ENCODE assay signal across 21 cellular contexts in the genomic region with DNA sequence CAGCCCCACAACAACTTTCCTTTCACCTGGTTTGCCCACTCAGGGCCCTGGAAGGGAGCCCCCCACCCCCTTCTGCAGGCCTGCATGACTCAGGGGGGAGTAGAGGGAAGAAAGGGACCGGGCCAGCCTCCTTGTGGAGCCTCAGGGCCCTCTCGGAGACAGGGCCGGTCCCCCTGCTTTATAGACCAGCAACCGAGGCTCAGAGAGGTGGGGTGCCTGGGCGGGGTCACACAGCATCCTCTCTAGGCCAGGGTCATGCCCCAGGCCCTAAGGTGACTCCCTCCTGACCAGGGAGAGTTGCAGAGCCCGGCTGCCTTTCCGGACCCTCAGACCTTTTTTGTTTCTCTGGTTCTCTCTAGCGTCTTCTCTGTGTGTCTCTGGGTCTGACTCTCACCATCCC.
DNase-seq lines count a peak whose midpoint lies in the region; TF ChIP-seq lines count a peak whose summit lies in the region.
"Had no signal": no experiment of that assay in that cellular context is flagged by ENCODE, and none has a peak within 500 bp of the region (broad histone marks: within the 10 kb centered on the region; RNA-seq: fewer than 3 reads in every experiment).

No MANE protein-coding gene starts in this region.

- no peak overlapping the region for H3K4me3 ChIP-seq in left ventricle myocardium inferior
- H3K4me3 ChIP-seq: BLaER1, GM23338, MG63 had no signal

- H3K4me1 ChIP-seq in left ventricle myocardium inferior: no peaks in the 10 kb centered on the region

- intact Hi-C loops in cardiac septum (cut with DNase I) (no loop called here), left ventricle myocardium inferior (cut with micrococcal nuclease) (no loop called here), posterior vena cava (cut with DNase I) (no loop called here)

- no peak overlapping the region for H3K27ac ChIP-seq in left ventricle myocardium inferior (replicated peaks)
- H3K27ac ChIP-seq: BLaER1 had no signal

- H3K9me3 ChIP-seq in left ventricle myocardium inferior (replicated peaks): no peaks in the 10 kb centered on the region
- H3K9me3 ChIP-seq: BLaER1, MG63 had no signal

- in situ Hi-C loops in GM13976 (cut with MboI; ENCODE audit: low sequenced_read_pairs, unreplicated experiment): no loop called here

- H3K27me3 ChIP-seq in left ventricle myocardium inferior (ENCODE audit: low read depth): peaks cover 39% of the 10 kb centered on the region
- H3K27me3 ChIP-seq: BLaER1, MG63 had no signal

- DNase-seq in cardiac septum (ENCODE audit: low spot score): peak; percentile 60
- no peak for DNase-seq in left ventricle myocardium inferior
- DNase-seq in islet precursor cell: peak; percentile 32
- DNase-seq in posterior vena cava (ENCODE audit: low spot score): peak; percentile 70
- no peak for DNase-seq in GM13976 (ENCODE audit: low spot score)
- DNase-seq in NCI-H2171 (lab: John Stamatoyannopoulos, UW): no peak
- no peak for DNase-seq in NCI-H774 (lab: John Stamatoyannopoulos, UW)
- DNase-seq: CD4-positive, CD25-positive, alpha-beta regulatory T cell; DMS153; HCEC 1CT; IMR-90; KG1; MG63; NCI-H1694; NCI-H2029 treated with DMSO at 0.1 percent for 48 hours; NCI-H2227 treated with DMSO at 0.1 percent for 48 hours; NCI-H526 treated with DMSO at 0.1 percent for 48 hours; RPMI8226; SHP77 treated with DMSO at 0.1 percent for 48 hours had no signal

- TF ChIP-seq CTCF in left ventricle myocardium inferior (IDR thresholded peaks at IDR 0.05; ENCODE audit: borderline replicate concordance) (no peak), GM13976 (IDR thresholded peaks at IDR 0.05; ENCODE audit: borderline replicate concordance, control extremely low read depth, extremely low read depth, insufficient read depth, missing control alignments) (no peak)

- H3K36me3 ChIP-seq in left ventricle myocardium inferior: no peaks in the 10 kb centered on the region
- H3K36me3 ChIP-seq: BLaER1, MG63 had no signal

Comparison
In these comparisons a context has a peak if more than half of its experiments do, and no peak if none do; other contexts are left out.
1. DNase-seq: peak in cardiac septum (single experiment), islet precursor cell (single experiment) and posterior vena cava (single experiment); none in left ventricle myocardium inferior (single experiment), GM13976 (single experiment), NCI-H2171 (single experiment) and NCI-H774 (single experiment).